Comparison of ENCODE assay signal across 8 cellular contexts in the genomic region with DNA sequence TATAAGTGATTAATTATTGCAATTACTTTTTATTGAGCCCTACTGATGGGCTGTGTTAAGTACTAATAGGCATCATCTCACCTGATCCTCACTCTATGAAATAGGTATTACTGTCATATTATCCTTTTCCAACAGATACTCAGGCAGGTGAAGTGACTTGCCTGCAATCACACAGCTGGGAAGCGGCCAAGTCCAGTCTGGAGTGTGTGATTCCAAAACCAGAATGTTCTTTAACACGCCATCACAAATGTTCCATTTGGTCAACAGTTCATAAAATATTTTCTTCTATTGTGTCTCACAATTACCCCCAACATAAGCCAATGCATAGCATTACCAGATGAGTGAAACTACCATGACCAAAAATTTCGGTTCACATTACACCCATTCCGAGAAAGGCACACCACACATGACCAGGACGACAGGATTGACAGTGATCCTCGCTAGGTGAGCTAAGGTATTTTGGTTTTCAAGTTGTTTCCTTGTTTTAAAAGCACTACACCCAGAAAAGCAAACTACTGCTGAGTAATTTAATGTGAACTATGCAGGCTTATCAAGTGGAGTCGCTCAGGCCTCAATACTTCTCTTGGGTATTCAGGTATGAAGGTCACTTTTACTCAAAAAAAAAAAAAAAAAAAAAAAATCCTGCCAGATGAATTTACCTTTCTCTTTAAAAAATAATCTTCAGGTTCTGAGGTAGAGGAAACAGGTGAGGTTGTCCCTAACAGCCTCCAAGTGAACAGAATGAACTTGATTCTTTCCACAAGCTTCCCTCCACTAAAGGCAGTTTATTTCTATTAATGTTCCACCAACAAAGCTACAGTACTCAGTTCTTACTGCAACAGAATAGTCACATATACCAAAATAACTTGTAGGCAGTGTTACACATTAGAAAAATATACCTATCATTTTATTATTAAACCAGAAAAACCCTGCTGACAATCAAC. TPM values are rescaled to one million over a fixed set of nuclear protein-coding genes. Genes with fewer than 3 reads are reported as not detected.
DNase-seq lines count a peak whose midpoint lies in the region; ATAC-seq lines count a peak whose summit lies in the region.

No MANE protein-coding gene starts in this region.

- peak overlapping the region in 13 of 21 experiments; percentile 21 to 100 (median 95) for H3K27ac ChIP-seq in skin epidermis

- H3K9me3 Mint-ChIP-seq in IgD-negative memory B cell, result no peaks in the 10 kb centered on the region
- H3K9me3 Mint-ChIP-seq in activated naive CD8-positive, alpha-beta T cell treated with anti-CD3 and anti-CD28 coated beads for 36 hours, result peaks cover 3% of the 10 kb centered on the region
- no peaks in the 10 kb centered on the region for H3K9me3 Mint-ChIP-seq in immature natural killer cell

- H3K4me3 Mint-ChIP-seq in IgD-negative memory B cell (peak overlapping the region; percentile 88 to 99 (median 92)), immature natural killer cell (peak overlapping the region; percentile 94 to 99 (median 97))
- H3K4me3 Mint-ChIP-seq in activated naive CD8-positive, alpha-beta T cell treated with anti-CD3 and anti-CD28 coated beads for 36 hours, result peak overlapping the region; percentile 29

- no peak for ATAC-seq in GM21360 (IDR thresholded peaks at IDR 0.05; ENCODE audit: unreplicated experiment)

- H3K4me1 Mint-ChIP-seq in IgD-negative memory B cell, result peaks cover 47 to 72% (median 60%) of the 10 kb centered on the region in 3 donors
- H3K4me1 Mint-ChIP-seq in activated naive CD8-positive, alpha-beta T cell treated with anti-CD3 and anti-CD28 coated beads for 36 hours, result peaks cover 86% of the 10 kb centered on the region
- peaks cover 91 to 97% of the 10 kb centered on the region in 2 donors for H3K4me1 Mint-ChIP-seq in immature natural killer cell

- H3K36me3 Mint-ChIP-seq in IgD-negative memory B cell (peaks cover 2% of the 10 kb centered on the region), immature natural killer cell (no peaks in the 10 kb centered on the region)
- peaks cover 42% of the 10 kb centered on the region for H3K36me3 Mint-ChIP-seq in activated naive CD8-positive, alpha-beta T cell treated with anti-CD3 and anti-CD28 coated beads for 36 hours

- H3K4me3 ChIP-seq in skin epidermis, result peak overlapping the region in 5 of 7 experiments; percentile 50 to 88 (median 77)

- DNase-seq in activated naive CD8-positive, alpha-beta T cell treated with anti-CD3 and anti-CD28 coated beads for 36 hours, result no peak
- DNase-seq in immature natural killer cell, result no peak
- DNase-seq in OCI-M2 (lab: John Stamatoyannopoulos, UW; ENCODE audit: unreplicated experiment), result no peak
- no peak for DNase-seq in activated effector memory CD4-positive, alpha-beta T cell treated with Interleukin-2 at 50 U/mL for 16 hours
- no peak for DNase-seq in NCI-H2227 (lab: John Stamatoyannopoulos, UW; ENCODE audit: unreplicated experiment)

- H3K27me3 Mint-ChIP-seq in IgD-negative memory B cell, result peaks cover 1% of the 10 kb centered on the region
- peaks cover 3% of the 10 kb centered on the region for H3K27me3 Mint-ChIP-seq in activated naive CD8-positive, alpha-beta T cell treated with anti-CD3 and anti-CD28 coated beads for 36 hours
- peaks cover 18 to 50% (median 33%) of the 10 kb centered on the region in 3 donors for H3K27me3 Mint-ChIP-seq in immature natural killer cell (ENCODE audit: low read depth in 3 of 3)

- peak overlapping the region; percentile 71 to 90 (median 73) for H3K27ac Mint-ChIP-seq in IgD-negative memory B cell
- H3K27ac Mint-ChIP-seq in activated naive CD8-positive, alpha-beta T cell treated with anti-CD3 and anti-CD28 coated beads for 36 hours, result peak overlapping the region; percentile 20
- peak overlapping the region; percentile 99 to 100 (median 100) for H3K27ac Mint-ChIP-seq in immature natural killer cell

RNA-seq across cellular contexts. Expression of a gene that starts 2.4 kb away (rescaled TPM):
- polyA plus RNA-seq in IgD-negative memory B cell, result 48.1 TPM
- 10 to 100 TPM; 27.0 to 28.2 TPM for total RNA-seq in activated naive CD8-positive, alpha-beta T cell treated with anti-CD3 and anti-CD28 coated beads for 36 hours
- polyA plus RNA-seq in immature natural killer cell, result 10 to 100 TPM; 39.5 to 70.1 (median 43.6) TPM

RNA-seq across cellular contexts. Expression of a gene that starts 58.2 kb away (rescaled TPM):
- 58.3 TPM for polyA plus RNA-seq in IgD-negative memory B cell
- 10 to 100 TPM; 24.2 to 24.8 TPM for total RNA-seq in activated naive CD8-positive, alpha-beta T cell treated with anti-CD3 and anti-CD28 coated beads for 36 hours
- 10 to 100 TPM in 1 of 3 donors, 1 to 10 TPM in 2; 4.4 to 14.6 (median 5.1) TPM for polyA plus RNA-seq in immature natural killer cell

Comparison
In these comparisons a context has a peak if more than half of its experiments do, and no peak if none do; other contexts are left out.
1. H3K27ac Mint-ChIP-seq: peak in every context shown above with its lines; median percentile 100 in immature natural killer cell; 73 in IgD-negative memory B cell; 20 in activated naive CD8-positive, alpha-beta T cell treated with anti-CD3 and anti-CD28 coated beads for 36 hours.
2. H3K4me3 Mint-ChIP-seq: peak in every context shown above with its lines; median percentile 97 in immature natural killer cell; 92 in IgD-negative memory B cell; 29 in activated naive CD8-positive, alpha-beta T cell treated with anti-CD3 and anti-CD28 coated beads for 36 hours.